ENCODE assay signal across 8 cellular contexts in the genomic region with DNA sequence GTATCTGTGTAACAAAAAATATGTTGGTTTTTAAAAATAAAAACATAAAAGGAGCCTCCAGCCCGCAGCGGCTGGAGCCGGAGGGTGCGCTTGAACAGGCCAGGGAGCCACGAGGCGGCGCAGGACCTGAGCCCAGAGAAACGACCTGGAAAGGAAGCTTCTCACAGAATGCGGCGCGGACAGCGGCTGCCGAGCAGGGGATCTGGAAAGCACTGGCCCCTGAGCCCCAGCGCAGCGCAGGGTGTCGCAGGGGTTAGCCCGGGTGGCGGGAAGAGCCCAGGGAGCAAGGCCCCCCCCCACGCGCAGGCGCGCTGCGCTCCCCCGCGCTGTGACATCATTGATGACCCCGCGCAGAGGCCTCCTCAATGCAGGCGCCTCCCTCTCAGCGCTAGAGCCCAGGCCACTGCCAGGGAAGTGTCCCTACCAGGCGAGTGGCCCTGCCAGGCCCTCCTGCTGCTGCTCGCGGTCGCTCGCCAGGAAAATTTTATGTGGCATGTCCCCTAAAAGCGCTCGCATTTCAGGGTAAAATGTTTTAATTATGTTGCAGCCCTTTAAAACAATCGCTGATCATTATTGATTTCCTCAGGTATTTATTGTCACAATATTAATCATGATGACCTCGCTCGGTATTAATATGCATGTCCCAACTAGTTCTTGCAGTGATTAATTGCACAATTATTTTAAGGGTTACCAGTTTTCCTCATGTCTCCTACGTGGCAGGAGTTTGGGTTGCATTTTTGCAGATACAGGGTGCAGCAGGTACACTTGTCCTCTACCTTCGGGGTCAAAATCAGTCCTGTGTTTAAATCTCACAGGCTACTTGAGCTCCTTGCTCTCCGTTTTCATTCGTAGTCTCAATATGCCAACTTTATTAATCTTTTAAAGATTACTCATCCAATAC.
DNase-seq lines count a peak whose midpoint lies in the region; ATAC-seq lines count a peak whose summit lies in the region.

No MANE protein-coding gene starts in this region.

- in situ Hi-C loops in ACHN (cut with HindIII; ENCODE audit: low pct_ligation_motif_present, low pct_unique_long_range_greater_than_20kb, low sequenced_read_pairs), result no loop called here

- DNase-seq in ACHN, result peak; percentile 88
- DNase-seq in NOMO-1 treated with DMSO at 0.1 percent for 48 hours (lab: John Stamatoyannopoulos, UW; ENCODE audit: unreplicated experiment), result peak; percentile 93
- DNase-seq in activated T-cell treated with anti-CD3 and anti-CD28 coated beads for 4 hours, result peak; percentile 64
- peak; percentile 89 for DNase-seq in epidermal melanocyte (ENCODE audit: insufficient read length, low spot score)
- DNase-seq in midbrain (lab: John Stamatoyannopoulos, UW), result peak; percentile 96
- DNase-seq in stimulated activated CD8-positive, alpha-beta memory T cell treated with anti-CD3 and anti-CD28 coated beads, Interleukin-15, amount 100 ng/mL, for 4 hours (ENCODE audit: low read depth in 2 of 2), result peak; percentile 46 to 65

- ATAC-seq in GM18873 (IDR thresholded peaks at IDR 0.05; ENCODE audit: low FRiP score, unreplicated experiment) (peak; percentile 63), HG03175 (IDR thresholded peaks at IDR 0.05; ENCODE audit: unreplicated experiment) (peak; percentile 93)

Comparison
In these comparisons a context has a peak if more than half of its experiments do, and no peak if none do; other contexts are left out.
1. Peak in every context shown above with its lines: DNase-seq and ATAC-seq.